Comparison of ENCODE assay signal across 16 cellular contexts in the genomic region with DNA sequence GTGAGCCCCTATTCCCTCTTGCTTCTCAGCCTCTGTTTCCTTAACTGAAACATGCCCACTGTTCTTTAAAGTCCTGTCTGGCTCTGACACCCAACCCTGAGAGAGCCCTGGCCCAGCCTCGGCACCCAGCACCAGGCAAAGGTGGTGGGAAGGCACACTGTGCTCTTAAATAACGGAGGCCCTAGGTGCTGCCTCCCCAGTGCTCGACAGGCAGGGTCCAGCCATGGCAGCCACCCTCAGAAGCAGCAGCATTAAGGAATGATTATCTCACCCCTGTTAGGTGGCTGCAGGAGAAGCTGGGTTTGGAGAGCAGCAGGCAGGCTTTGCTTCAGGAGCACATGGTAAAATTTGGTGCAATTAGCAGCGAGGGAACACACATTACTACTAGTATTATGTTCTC.
A peak's percentile ranks its signal among the peaks of the same experiment; 100 is the strongest.
DNase-seq lines count a peak whose midpoint lies in the region; ATAC-seq and TF ChIP-seq lines count a peak whose summit lies in the region.
"Had no signal": no experiment of that assay in that cellular context is flagged by ENCODE, and none has a peak within 500 bp of the region (broad histone marks: within the 10 kb centered on the region; RNA-seq: fewer than 3 reads in every experiment).

No MANE protein-coding gene starts in this region.

- CTCF ChIA-PET in Caco-2 (lab: Charles Lee), result no interaction called here

- no peaks in the 10 kb centered on the region for H3K36me3 ChIP-seq in Caco-2 (ENCODE audit: control insufficient read depth, insufficient read depth, low read length)
- H3K36me3 ChIP-seq in effector memory CD4-positive, alpha-beta T cell (ENCODE audit: control insufficient read depth, insufficient read depth, low read length), result no peaks in the 10 kb centered on the region
- H3K36me3 ChIP-seq: BLaER1 treated with 17β-estradiol and CSF1 and Interleukin-3, amounts not matched to agents 10 nM and 100 nM; MG63; SJCRH30 had no signal

- ATAC-seq in left lobe of liver (no peak), GM19467 (IDR thresholded peaks at IDR 0.05; ENCODE audit: unreplicated experiment) (no peak)

- H3K4me3 ChIP-seq in Caco-2 (ENCODE audit: low read depth, low read length), result no peak overlapping the region
- no peak overlapping the region for H3K4me3 ChIP-seq in effector memory CD4-positive, alpha-beta T cell (ENCODE audit: insufficient read depth, low read depth, low read length, poor library complexity, severe bottlenecking)
- H3K4me3 ChIP-seq: BLaER1 treated with 17β-estradiol and CSF1 and Interleukin-3, amounts not matched to agents 10 nM and 100 nM; MG63; SJCRH30 had no signal

- intact Hi-C loops in Caco-2 (cut with micrococcal nuclease; ENCODE audit: unreplicated experiment), result no loop called here

- H3K4me1 ChIP-seq in Caco-2, result no peaks in the 10 kb centered on the region
- H3K4me1 ChIP-seq in effector memory CD4-positive, alpha-beta T cell (ENCODE audit: control insufficient read depth, insufficient read depth, low read length, poor library complexity, severe bottlenecking), result no peaks in the 10 kb centered on the region

- H3K27ac Mint-ChIP-seq in Caco-2 (ENCODE audit: unreplicated experiment), result no peak overlapping the region

- H3K27me3 Mint-ChIP-seq in Caco-2 (ENCODE audit: insufficient read depth, unreplicated experiment), result peaks cover 11% of the 10 kb centered on the region

- no peaks in the 10 kb centered on the region for H3K4me1 Mint-ChIP-seq in Caco-2 (ENCODE audit: low read depth, unreplicated experiment)

- POLR2A ChIA-PET in Caco-2 (lab: Charles Lee), result no interaction called here

- H3K4me3 Mint-ChIP-seq in Caco-2 (ENCODE audit: unreplicated experiment), result no peak overlapping the region

- no peaks in the 10 kb centered on the region for H3K9me3 Mint-ChIP-seq in Caco-2 (ENCODE audit: unreplicated experiment)

- BruUV-seq in Caco-2 (replicated peaks; lab: Mats Ljungman, UMichigan), result no TSS peak

- no peak for TF ChIP-seq CTCF in Caco-2 (IDR thresholded peaks at IDR 0.05; ENCODE audit: insufficient read depth in 1 of 2, low read depth in 1 of 2, low read length in 1 of 2, severe bottlenecking in 1 of 2, unreplicated experiment in 1 of 2)

- DNase-seq in activated CD8-positive, alpha-beta memory T cell treated with anti-CD3 and anti-CD28 coated beads, Interleukin-2, amount 50 U/mL, for 48 hours, result peak; percentile 37
- no peak for DNase-seq in activated CD8-positive, alpha-beta memory T cell treated with anti-CD3 and anti-CD28 coated beads, Interleukin-2, amount 50 U/mL, for 4 hours
- peak; percentile 68 for DNase-seq in NCI-H2171 treated with DMSO at 0.1 percent for 48 hours (lab: John Stamatoyannopoulos, UW)
- DNase-seq in left lobe of liver (ENCODE audit: low spot score), result peak; percentile 14
- DNase-seq in Caco-2, result no peak
- no peak for DNase-seq in effector memory CD4-positive, alpha-beta T cell
- DNase-seq: GF-D8, Karpas-422, MG63, NCI-H1092, NCI-H146, NCI-H774, SJCRH30 had no signal

- no peaks in the 10 kb centered on the region for H3K36me3 Mint-ChIP-seq in Caco-2 (ENCODE audit: insufficient read depth, unreplicated experiment)

- no peaks in the 10 kb centered on the region for H3K9me3 ChIP-seq in Caco-2
- H3K9me3 ChIP-seq in effector memory CD4-positive, alpha-beta T cell (ENCODE audit: control insufficient read depth, low read length), result no peaks in the 10 kb centered on the region
- H3K9me3 ChIP-seq: MG63, SJCRH30 had no signal

- no peaks in the 10 kb centered on the region for H3K27me3 ChIP-seq in Caco-2 (replicated peaks; ENCODE audit: control insufficient read depth, insufficient read depth, low read length)
- no peaks in the 10 kb centered on the region for H3K27me3 ChIP-seq in effector memory CD4-positive, alpha-beta T cell (replicated peaks; ENCODE audit: control insufficient read depth, insufficient read depth, low read length, poor library complexity, severe bottlenecking)
- H3K27me3 ChIP-seq: BLaER1 treated with 17β-estradiol and CSF1 and Interleukin-3, amounts not matched to agents 10 nM and 100 nM; MG63; SJCRH30 had no signal

- no peak overlapping the region for H3K27ac ChIP-seq in effector memory CD4-positive, alpha-beta T cell (ENCODE audit: insufficient read depth, low read length, poor library complexity, severe bottlenecking)
- H3K27ac ChIP-seq: BLaER1 treated with 17β-estradiol and CSF1 and Interleukin-3, amounts not matched to agents 10 nM and 100 nM; RWPE1; SJCRH30 had no signal

Comparison
In these comparisons a context has a peak if more than half of its experiments do, and no peak if none do; other contexts are left out.
1. DNase-seq: peak in activated CD8-positive, alpha-beta memory T cell treated with anti-CD3 and anti-CD28 coated beads, Interleukin-2, amount 50 U/mL, for 48 hours (single experiment), NCI-H2171 treated with DMSO at 0.1 percent for 48 hours (single experiment) and left lobe of liver (single experiment); none in activated CD8-positive, alpha-beta memory T cell treated with anti-CD3 and anti-CD28 coated beads, Interleukin-2, amount 50 U/mL, for 4 hours (single experiment), Caco-2 (0 of 2) and effector memory CD4-positive, alpha-beta T cell (0 of 3).